20 cellular contexts compared by ENCODE assay signal in genomic region chr16:27251561-27252205, GRCh38. TPM values are rescaled to one million over a fixed set of nuclear protein-coding genes. Genes with fewer than 3 reads are reported as not detected.
DNase-seq lines count a peak whose midpoint lies in the region; ATAC-seq and TF ChIP-seq lines count a peak whose summit lies in the region.
"Had no signal": no experiment of that assay in that cellular context is flagged by ENCODE, and none has a peak within 500 bp of the region (broad histone marks: within the 10 kb centered on the region; RNA-seq: fewer than 3 reads in every experiment).

No MANE protein-coding gene starts in this region.

- peak; percentile 60 for ATAC-seq in stimulated activated effector memory CD8-positive, alpha-beta T cell treated with anti-CD3 and anti-CD28 coated beads, Interleukin-12 subunit alpha, Interleukin-12 subunit beta, amount 100 ng/mL, for 72 hours
- no peak for ATAC-seq in GM18909 (IDR thresholded peaks at IDR 0.05; ENCODE audit: poor library complexity, unreplicated experiment)
- ATAC-seq: gastroesophageal sphincter, psoas muscle had no signal

- peak overlapping the region; percentile 61 for H3K4me3 Mint-ChIP-seq in stimulated activated effector memory CD8-positive, alpha-beta T cell treated with anti-CD3 and anti-CD28 coated beads, Interleukin-12 subunit alpha, Interleukin-12 subunit beta, amount 100 ng/mL, for 72 hours
- H3K4me3 Mint-ChIP-seq: mesothelial cell of epicardium had no signal

- in situ Hi-C loops in SK-MEL-5 (cut with HindIII; ENCODE audit: low pct_unique_long_range_greater_than_20kb, low sequenced_read_pairs), result no loop called here
- in situ Hi-C loops in HAP-1 (cut with MboI; ENCODE audit: low sequenced_read_pairs), result no loop called here

- intact Hi-C loops in breast epithelium (cut with DNase I; ENCODE audit: low total_unique reads), result loop anchor here (10.0 kb wide), 1 partner anchor 73 kb away; no protein-coding TSS in a partner anchor

- H3K27me3 ChIP-seq in breast epithelium, result no peaks in the 10 kb centered on the region
- H3K27me3 ChIP-seq in HAP-1 (ENCODE audit: low read depth), result no peaks in the 10 kb centered on the region
- H3K27me3 ChIP-seq: cardiac muscle cell, dorsolateral prefrontal cortex, gastroesophageal sphincter had no signal

- H3K9me3 Mint-ChIP-seq in stimulated activated effector memory CD8-positive, alpha-beta T cell treated with anti-CD3 and anti-CD28 coated beads, Interleukin-12 subunit alpha, Interleukin-12 subunit beta, amount 100 ng/mL, for 72 hours, result no peaks in the 10 kb centered on the region
- H3K9me3 Mint-ChIP-seq: mesothelial cell of epicardium had no signal

- DNase-seq in activated CD8-positive, alpha-beta memory T cell treated with anti-CD3 and anti-CD28 coated beads for 24 hours, result peak; percentile 64
- DNase-seq in activated CD8-positive, alpha-beta memory T cell treated with anti-CD3 and anti-CD28 coated beads, Interleukin-2, amount 50 U/mL, for 48 hours, result no peak
- DNase-seq in SK-MEL-5 (ENCODE audit: low read depth, low spot score) (peak; percentile 51), breast epithelium (ENCODE audit: low spot score in 2 of 2) (peak in 1 of 2 donors; percentile 22), HAP-1 (ENCODE audit: low spot score in 2 of 2) (no peak), AG08396 (ENCODE audit: low spot score) (no peak)
- no peak for DNase-seq in stimulated activated effector memory CD8-positive, alpha-beta T cell treated with anti-CD3 and anti-CD28 coated beads, Interleukin-12 subunit alpha, Interleukin-12 subunit beta, amount 100 ng/mL, for 72 hours (ENCODE audit: low spot score in 2 of 2)
- DNase-seq: ACHN; DMS53; dorsolateral prefrontal cortex; Kasumi-1; NCI-H1092 treated with DMSO at 0.1 percent for 48 hours; NCI-H510A; psoas muscle; stimulated activated CD4-positive, alpha-beta T cell treated with anti-CD3 and anti-CD28 coated beads, Interleukin-4, amount 100 ng/mL, for 1 hour had no signal

- H3K4me1 Mint-ChIP-seq in stimulated activated effector memory CD8-positive, alpha-beta T cell treated with anti-CD3 and anti-CD28 coated beads, Interleukin-12 subunit alpha, Interleukin-12 subunit beta, amount 100 ng/mL, for 72 hours, result peaks cover 80% of the 10 kb centered on the region

- no peak for TF ChIP-seq CTCF in breast epithelium (IDR thresholded peaks at IDR 0.05)

- H3K27ac ChIP-seq in breast epithelium, result peak overlapping the region; percentile 48 to 86
- H3K27ac ChIP-seq: cardiac muscle cell, psoas muscle had no signal

- H3K4me3 ChIP-seq in breast epithelium (no peak overlapping the region), HAP-1 (no peak overlapping the region)
- H3K4me3 ChIP-seq: cardiac muscle cell, dorsolateral prefrontal cortex, gastroesophageal sphincter, psoas muscle, smooth muscle cell had no signal

- peaks cover 33% of the 10 kb centered on the region for H3K36me3 Mint-ChIP-seq in stimulated activated effector memory CD8-positive, alpha-beta T cell treated with anti-CD3 and anti-CD28 coated beads, Interleukin-12 subunit alpha, Interleukin-12 subunit beta, amount 100 ng/mL, for 72 hours

- TF ChIP-seq POLR2A in breast epithelium (IDR thresholded peaks at IDR 0.05), result no peak

- H3K4me1 ChIP-seq in breast epithelium (peaks cover 0 to 5% of the 10 kb centered on the region in 2 donors), HAP-1 (no peaks in the 10 kb centered on the region; the same call in 1 of the 2 replicates)
- H3K4me1 ChIP-seq: psoas muscle had no signal

- H3K36me3 ChIP-seq in breast epithelium (no peaks in the 10 kb centered on the region), HAP-1 (replicated peaks) (peaks cover 11% of the 10 kb centered on the region)
- H3K36me3 ChIP-seq: cardiac muscle cell had no signal

- no peaks in the 10 kb centered on the region for H3K9me3 ChIP-seq in breast epithelium
- no peaks in the 10 kb centered on the region for H3K9me3 ChIP-seq in HAP-1
- H3K9me3 ChIP-seq: gastroesophageal sphincter, psoas muscle had no signal

- peak overlapping the region; percentile 84 for H3K27ac Mint-ChIP-seq in stimulated activated effector memory CD8-positive, alpha-beta T cell treated with anti-CD3 and anti-CD28 coated beads, Interleukin-12 subunit alpha, Interleukin-12 subunit beta, amount 100 ng/mL, for 72 hours
- H3K27ac Mint-ChIP-seq: mesothelial cell of epicardium had no signal

RNA-seq across cellular contexts. Expression of gene NSMCE1, which starts 16.9 kb away (rescaled TPM):
- total RNA-seq in SK-MEL-5 (2014; rRNA removed; shearing (Covaris generic)), result 65.8 and 77.3 TPM in 2 replicates
- 46.0 and 59.3 TPM in 2 replicates for polyA plus RNA-seq in SK-MEL-5 (2015; cell fraction: cytosol; rRNA removed)
- polyA plus RNA-seq in SK-MEL-5 (2015; cell fraction: nucleus; rRNA removed), result 7.4 and 21.3 TPM in 2 replicates
- total RNA-seq in breast epithelium, result 10 to 100 TPM; 32.4 to 54.6 (median 51.8) TPM

RNA-seq across cellular contexts. Expression of gene KDM8, which starts 48.4 kb away (rescaled TPM):
- total RNA-seq in SK-MEL-5 (2014; rRNA removed; shearing (Covaris generic)), result 2.1 and 3.1 TPM in 2 replicates
- 2.7 and 6.9 TPM in 2 replicates for polyA plus RNA-seq in SK-MEL-5 (2015; cell fraction: cytosol; rRNA removed)
- 12.1 and 44.0 TPM in 2 replicates for polyA plus RNA-seq in SK-MEL-5 (2015; cell fraction: nucleus; rRNA removed)
- total RNA-seq in breast epithelium, result 1 to 10 TPM; 1.9 to 4.5 (median 4.3) TPM

Comparison
In these comparisons a context has a peak if more than half of its experiments do, and no peak if none do; other contexts are left out.
1. DNase-seq: peak in activated CD8-positive, alpha-beta memory T cell treated with anti-CD3 and anti-CD28 coated beads for 24 hours (single experiment) and SK-MEL-5 (single experiment); none in activated CD8-positive, alpha-beta memory T cell treated with anti-CD3 and anti-CD28 coated beads, Interleukin-2, amount 50 U/mL, for 48 hours (single experiment), stimulated activated effector memory CD8-positive, alpha-beta T cell treated with anti-CD3 and anti-CD28 coated beads, Interleukin-12 subunit alpha, Interleukin-12 subunit beta, amount 100 ng/mL, for 72 hours (0 of 2), HAP-1 (0 of 2) and AG08396 (single experiment).